10 cellular contexts compared by ENCODE assay signal in the genomic region with DNA sequence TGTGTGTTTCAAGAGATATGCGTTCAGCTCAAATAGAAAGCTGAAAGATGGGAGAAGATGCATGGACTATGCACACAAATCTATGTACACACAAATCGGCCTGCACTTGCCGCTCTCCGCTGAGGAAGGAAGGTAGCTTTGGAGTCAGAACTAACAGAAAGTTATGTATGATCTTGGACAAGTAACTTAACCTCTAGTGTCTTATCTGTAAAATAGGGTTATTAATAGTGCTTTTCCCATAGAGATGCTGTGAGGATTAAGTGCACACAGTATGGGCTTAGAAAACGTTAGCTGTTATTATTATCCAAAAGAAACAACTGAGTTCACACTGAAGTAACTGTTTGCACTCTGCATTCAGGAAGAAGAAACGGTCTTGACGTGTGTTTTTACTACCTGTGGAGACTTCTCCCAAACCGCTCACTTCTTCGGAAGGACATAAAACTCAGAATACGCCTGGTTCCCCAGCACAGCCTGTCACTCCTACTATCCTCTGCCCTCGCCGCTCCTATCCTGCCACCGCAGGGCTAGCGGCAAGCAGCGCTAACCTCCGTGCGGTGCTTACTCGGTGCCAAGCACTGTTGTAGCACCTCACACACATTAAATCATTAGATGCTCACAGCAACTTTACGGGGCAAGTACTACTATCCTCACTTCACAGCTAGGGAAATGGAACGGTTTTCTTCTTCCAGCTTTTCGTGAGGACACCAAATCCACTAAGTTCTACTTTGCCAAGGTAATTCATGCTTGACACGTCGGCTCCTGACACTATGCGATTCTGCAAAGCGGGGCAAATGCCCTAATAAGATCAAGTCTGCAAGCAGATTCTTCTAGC. TPM values are rescaled to one million over a fixed set of nuclear protein-coding genes. Genes with fewer than 3 reads are reported as not detected.
A peak's percentile ranks its signal among the peaks of the same experiment; 100 is the strongest.
DNase-seq lines count a peak whose midpoint lies in the region; ATAC-seq, FAIRE-seq and TF ChIP-seq lines count a peak whose summit lies in the region.
"Had no signal": no experiment of that assay in that cellular context is flagged by ENCODE, and none has a peak within 500 bp of the region (broad histone marks: within the 10 kb centered on the region; RNA-seq: fewer than 3 reads in every experiment).

No MANE protein-coding gene starts in this region.

- CTCF ChIA-PET in HepG2 (lab: Yijun Ruan, JAX; ENCODE audit: low intra/inter-chr PET ratio, low total read pairs), result no interaction called here

- peaks cover 0 to 4% of the 10 kb centered on the region in 2 experiments; a peak in 1 of 5 replicates for H3K27me3 ChIP-seq in HepG2 (ENCODE audit: control insufficient read depth in 1 of 2, insufficient read depth in 2 of 2, low read length in 2 of 2)

- H3K27ac ChIP-seq in HepG2 (ENCODE audit: extremely low read length, insufficient read depth, low read length), result peak overlapping the region; percentile 81

- WGBS in HepG2 (ENCODE audit: low lambda C conversion rate), result 3% methylated on average over 25 of the region's 25 CpGs

- ATAC-seq in T-helper 17 cell (peak; percentile 53), HepG2 (peak; percentile 65), HG03457 (IDR thresholded peaks at IDR 0.05; ENCODE audit: unreplicated experiment) (no peak)
- ATAC-seq in stimulated activated naive B cell treated with anti-CD40 and anti-IgM and Interleukin-4, amounts not matched to agents 10 μg/mL and 1 μg/mL and 100 μg/mL, for 72 hours (replicated peaks), result peak; percentile 23 to 58

- POLR2A ChIA-PET in HepG2 (lab: Yijun Ruan, JAX), result interaction anchor here (1.0 to 3.5 kb wide), 6 partner anchors 12 to 139 kb away, joined by 3 to 26 read pairs (median 6); no protein-coding TSS in a partner anchor

- H3K4me3 Mint-ChIP-seq in T-helper 17 cell, result peak overlapping the region; percentile 99
- peak overlapping the region; percentile 83 to 86 for H3K4me3 Mint-ChIP-seq in stimulated activated naive B cell treated with anti-CD40 and anti-IgM and Interleukin-4, amounts not matched to agents 10 μg/mL and 1 μg/mL and 100 μg/mL, for 72 hours

- peaks cover 1 to 4% of the 10 kb centered on the region in 2 donors for H3K9me3 Mint-ChIP-seq in stimulated activated naive B cell treated with anti-CD40 and anti-IgM and Interleukin-4, amounts not matched to agents 10 μg/mL and 1 μg/mL and 100 μg/mL, for 72 hours

- TF ChIP-seq CTCF in cardiac fibroblast (IDR thresholded peaks at IDR 0.05; ENCODE audit: low read depth, low read length) (no peak), HepG2 (CRISPR knock-in tag; IDR thresholded peaks at IDR 0.05) (no peak)

- H3K4me3 ChIP-seq in cardiac fibroblast (replicated peaks in 1 of 2; ENCODE audit: low read depth in 2 of 2, low read length in 2 of 2), result peak overlapping the region; percentile 94 to 97
- peak overlapping the region; percentile 87 to 100 (median 97) for H3K4me3 ChIP-seq in HepG2 (replicated peaks in 1 of 3; ENCODE audit: insufficient read depth in 1 of 3, low read depth in 2 of 3, low read length in 3 of 3)

- H3K4me1 Mint-ChIP-seq in T-helper 17 cell, result peaks cover 25% of the 10 kb centered on the region
- peaks cover 17 to 29% of the 10 kb centered on the region in 2 donors for H3K4me1 Mint-ChIP-seq in stimulated activated naive B cell treated with anti-CD40 and anti-IgM and Interleukin-4, amounts not matched to agents 10 μg/mL and 1 μg/mL and 100 μg/mL, for 72 hours

- intact Hi-C loops in HepG2 (cut with micrococcal nuclease; ENCODE audit: unreplicated experiment), result loop anchor here (2.0 to 10.0 kb wide), 3 partner anchors 37 to 120 kb away; no protein-coding TSS in a partner anchor

- no peaks in the 10 kb centered on the region for H3K27me3 Mint-ChIP-seq in T-helper 17 cell
- H3K27me3 Mint-ChIP-seq in stimulated activated naive B cell treated with anti-CD40 and anti-IgM and Interleukin-4, amounts not matched to agents 10 μg/mL and 1 μg/mL and 100 μg/mL, for 72 hours, result peaks cover 34 to 50% of the 10 kb centered on the region in 2 donors

- H3K27ac Mint-ChIP-seq in T-helper 17 cell, result peak overlapping the region; percentile 95
- H3K27ac Mint-ChIP-seq in stimulated activated naive B cell treated with anti-CD40 and anti-IgM and Interleukin-4, amounts not matched to agents 10 μg/mL and 1 μg/mL and 100 μg/mL, for 72 hours, result peak overlapping the region; percentile 73

- peaks cover 62% of the 10 kb centered on the region for H3K79me2 ChIP-seq in HepG2 (ENCODE audit: insufficient read depth, low read length)

- TSS peak; percentile 53 for BruUV-seq in HepG2 (replicated peaks; lab: Mats Ljungman, UMichigan)

- DNase-seq in NCI-H748 (lab: John Stamatoyannopoulos, UW; ENCODE audit: unreplicated experiment), result peak; percentile 45
- DNase-seq in NCI-H748 treated with DMSO at 0.1 percent for 48 hours (lab: John Stamatoyannopoulos, UW), result no peak
- peak in 2 of 3 donors; percentile 13 to 20 for DNase-seq in T-helper 17 cell
- no peak for DNase-seq in cardiac fibroblast (ENCODE audit: low read depth in 2 of 2)
- DNase-seq in HepG2 (ENCODE audit: low spot score), result peak; percentile 43
- DNase-seq in stimulated activated naive B cell treated with anti-CD40 and anti-IgM and Interleukin-4, amounts not matched to agents 10 μg/mL and 1 μg/mL and 100 μg/mL, for 72 hours, result no peak
- no peak for DNase-seq in NCI-H2171 (lab: John Stamatoyannopoulos, UW)

- H3K4me1 ChIP-seq in HepG2 (ENCODE audit: insufficient read depth, low read length), result peaks cover 51% of the 10 kb centered on the region

- peak overlapping the region; percentile 96 for H3K4me2 ChIP-seq in HepG2 (ENCODE audit: low read depth, low read length)

- H3K36me3 Mint-ChIP-seq in T-helper 17 cell (ENCODE audit: low read depth), result peaks cover 3% of the 10 kb centered on the region
- H3K36me3 Mint-ChIP-seq in stimulated activated naive B cell treated with anti-CD40 and anti-IgM and Interleukin-4, amounts not matched to agents 10 μg/mL and 1 μg/mL and 100 μg/mL, for 72 hours, result no peaks in the 10 kb centered on the region

- H3K9me3 ChIP-seq in T-helper 17 cell (ENCODE audit: control insufficient read depth, low read length, poor library complexity, severe bottlenecking) (no peaks in the 10 kb centered on the region), HepG2 (ENCODE audit: low read length) (no peaks in the 10 kb centered on the region)

- H3K36me3 ChIP-seq in HepG2 (replicated peaks in 1 of 2; ENCODE audit: control insufficient read depth in 1 of 2, insufficient read depth in 2 of 2, low read length in 2 of 2), result no peaks in the 10 kb centered on the region

- peak; percentile 72 for FAIRE-seq in HepG2 (lab: Jason Lieb, UNC)
- FAIRE-seq: colon, G401.6 had no signal

- in situ Hi-C loops in HepG2 (cut with HindIII; ENCODE audit: extremely low pct_ligation_motif_present, low pct_unique_long_range_greater_than_20kb), result no loop called here

- no peak overlapping the region for H2AFZ ChIP-seq in HepG2 (ENCODE audit: low read length)

- no peak for TF ChIP-seq RAD21 in HepG2 (CRISPR knock-in tag; IDR thresholded peaks at IDR 0.05)

- TF ChIP-seq EP300 in HepG2 (IDR thresholded peaks at IDR 0.05; ENCODE audit: low read depth in 2 of 2, low read length in 2 of 2) (no peak), HepG2 (CRISPR knock-in tag; IDR thresholded peaks at IDR 0.05; ENCODE audit: borderline replicate concordance) (no peak)

- H4K20me1 ChIP-seq in HepG2 (ENCODE audit: insufficient read depth, low read length), result 0 out of 2 replicates have a peak, but pooled peaks cover 5% of the 10 kb centered on the region

- TF ChIP-seq POLR2A in HepG2 (IDR thresholded peaks at IDR 0.05; ENCODE audit: insufficient read depth in 1 of 2, low read depth in 2 of 2, low read length in 2 of 2), result peak in 1 of 2 experiments; percentile 32; a peak in 1 of 4 replicates

- peak overlapping the region; percentile 96 for H3K9ac ChIP-seq in HepG2 (ENCODE audit: insufficient read depth, low read depth, low read length)

TF ChIP-seq in HepG2, 621 proteins besides CTCF, POLR2A, EP300 and RAD21 (continues in another document):
- TF ChIP-seq DR1 (CRISPR knock-in tag; IDR thresholded peaks at IDR 0.05) (no peak), DMAP1 (CRISPR knock-in tag; IDR thresholded peaks at IDR 0.05) (0 out of 2 replicates have a peak, but pooled peaks have one; percentile 27), KDM5A (IDR thresholded peaks at IDR 0.05; ENCODE audit: borderline replicate concordance, low read length) (0 out of 2 replicates have a peak, but pooled peaks have one; percentile 9), ZFY (CRISPR knock-in tag; IDR thresholded peaks at IDR 0.05) (peak; percentile 46; the same call in 1 of the 2 replicates), FOXA1 (IDR thresholded peaks at IDR 0.05) (no peak), FOXA1 (CRISPR knock-in tag; IDR thresholded peaks at IDR 0.05) (peak; percentile 54), ZNF24 (IDR thresholded peaks at IDR 0.05) (no peak)
- TF ChIP-seq, protein P1, sequence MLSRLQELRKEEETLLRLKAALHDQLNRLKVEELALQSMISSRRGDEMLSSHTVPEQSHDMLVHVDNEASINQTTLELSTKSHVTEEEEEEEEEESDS (CRISPR knock-in tag; IDR thresholded peaks at IDR 0.05; ENCODE audit: borderline replicate concordance), result no peak

RNA-seq across cellular contexts. Expression of a gene that starts 1.3 kb away (rescaled TPM):
- total RNA-seq in T-helper 17 cell, result 10 to 100 TPM; 21.0 to 27.6 TPM
- 44.8 and 76.5 TPM in 2 replicates for total RNA-seq in HepG2 (2016; rRNA removed; fragmentation: Illumina TruSeq; extraction: Trizol)
- 8.1 TPM in 2 replicates for total RNA-seq in HepG2 (2016; cell fraction: cytosol; rRNA removed; fragmentation: Illumina TruSeq; extraction: Trizol; ENCODE audit: low read depth)
- 37.2 and 78.5 TPM in 2 replicates for total RNA-seq in HepG2 (2016; cell fraction: insoluble cytoplasmic fraction; rRNA removed; fragmentation: Illumina TruSeq; extraction: Trizol)
- total RNA-seq in HepG2 (2016; cell fraction: membrane; rRNA removed; fragmentation: Illumina TruSeq; extraction: Trizol), result 23.2 and 23.6 TPM in 2 replicates
- 92.0 and 99.3 TPM in 2 replicates for total RNA-seq in HepG2 (2016; cell fraction: nucleus; rRNA removed; fragmentation: Illumina TruSeq; extraction: Trizol)
- polyA plus RNA-seq in HepG2 (2011; rRNA removed), result 146 and 195 TPM in 2 replicates
- 160 and 165 TPM in 2 replicates for polyA plus RNA-seq in HepG2 (2011; cell fraction: cytosol; rRNA removed)
- polyA plus RNA-seq in HepG2 (2011; cell fraction: nucleus; rRNA removed), result 88.3 and 110 TPM in 2 replicates
- 94.7 and 114 TPM in 2 replicates for polyA plus RNA-seq in HepG2 (2012)
- polyA plus RNA-seq in HepG2 (2016; cell fraction: cytosol; fragmentation: Illumina TruSeq; extraction: Trizol; ENCODE audit: low read depth), result 1.5 and 1.6 TPM in 2 replicates
- 26.7 and 28.7 TPM in 2 replicates for polyA plus RNA-seq in HepG2 (2016; cell fraction: insoluble cytoplasmic fraction; fragmentation: Illumina TruSeq; extraction: Trizol; ENCODE audit: low read depth)
- 5.7 and 6.6 TPM in 2 replicates for polyA plus RNA-seq in HepG2 (2016; cell fraction: membrane; fragmentation: Illumina TruSeq; extraction: Trizol; ENCODE audit: low read depth)
- polyA plus RNA-seq in HepG2 (2016; cell fraction: nucleus; fragmentation: Illumina TruSeq; extraction: Trizol; ENCODE audit: insufficient read depth, low read depth), result 66.6 and 67.2 TPM in 2 replicates
- polyA minus RNA-seq in HepG2 (2011; rRNA and poly(A)+ RNA removed; ENCODE audit: low replicate concordance), result 82.3 and 729 TPM in 2 replicates
- 295 and 307 TPM in 2 replicates for polyA minus RNA-seq in HepG2 (2011; cell fraction: cytosol; rRNA and poly(A)+ RNA removed)
- polyA minus RNA-seq in HepG2 (2011; cell fraction: nucleus; rRNA and poly(A)+ RNA removed), result 324 and 354 TPM in 2 replicates

Comparison
In these comparisons a context has a peak if more than half of its experiments do, and no peak if none do; other contexts are left out.
1. DNase-seq: peak in NCI-H748 (single experiment), T-helper 17 cell (2 of 3) and HepG2 (single experiment); none in NCI-H748 treated with DMSO at 0.1 percent for 48 hours (single experiment), cardiac fibroblast (0 of 2), stimulated activated naive B cell treated with anti-CD40 and anti-IgM and Interleukin-4, amounts not matched to agents 10 μg/mL and 1 μg/mL and 100 μg/mL, for 72 hours (single experiment) and NCI-H2171 (single experiment).